In genomic region chr3:48155122-48155521, GRCh38 we compare ENCODE assay signal across 15 cellular contexts. TPM values are rescaled to one million over a fixed set of nuclear protein-coding genes. Genes with fewer than 3 reads are reported as not detected.
DNase-seq lines count a peak whose midpoint lies in the region; ATAC-seq and TF ChIP-seq lines count a peak whose summit lies in the region.
"Had no signal": no experiment of that assay in that cellular context is flagged by ENCODE, and none has a peak within 500 bp of the region (broad histone marks: within the 10 kb centered on the region; RNA-seq: fewer than 3 reads in every experiment).

No MANE protein-coding gene starts in this region.

- H3K4me1 Mint-ChIP-seq in stimulated activated naive CD8-positive, alpha-beta T cell treated with anti-CD3 and anti-CD28 coated beads, Interleukin-15, amount 100 ng/mL, for 72 hours: no peaks in the 10 kb centered on the region
- H3K4me1 Mint-ChIP-seq: naive B cell had no signal

- no peak overlapping the region for H3K4me3 ChIP-seq in fibroblast of villous mesenchyme (ENCODE audit: low read depth, low read length)
- H3K4me3 ChIP-seq: BLaER1 treated with 17β-estradiol and CSF1 and Interleukin-3, amounts not matched to agents 10 nM and 100 nM had no signal

- no peak for TF ChIP-seq CTCF in fibroblast of villous mesenchyme (IDR thresholded peaks at IDR 0.05; ENCODE audit: insufficient read depth, low read depth, low read length)

- no peak overlapping the region for H3K27ac Mint-ChIP-seq in stimulated activated naive CD8-positive, alpha-beta T cell treated with anti-CD3 and anti-CD28 coated beads, Interleukin-15, amount 100 ng/mL, for 72 hours
- H3K27ac Mint-ChIP-seq: activated CD8-positive, alpha-beta T cell treated with anti-CD3 and anti-CD28 coated beads for 36 hours; activated naive CD4-positive, alpha-beta T cell treated with anti-CD3 and anti-CD28 coated beads, Interleukin-2, amount 50 U/mL, for 72 hours; effector memory CD8-positive, alpha-beta T cell; naive B cell had no signal

- H3K27ac ChIP-seq in caudate nucleus (ENCODE audit: low read depth, low read length): no peak overlapping the region
- H3K27ac ChIP-seq: BLaER1 treated with 17β-estradiol and CSF1 and Interleukin-3, amounts not matched to agents 10 nM and 100 nM had no signal

- peak; percentile 57 for ATAC-seq in stimulated activated naive CD8-positive, alpha-beta T cell treated with anti-CD3 and anti-CD28 coated beads, Interleukin-15, Interleukin-2, amounts not matched to agents 100 U/mL and 50 U/mL, for 24 hours
- no peak for ATAC-seq in stimulated activated naive CD8-positive, alpha-beta T cell treated with anti-CD3 and anti-CD28 coated beads, Interleukin-15, amount 100 ng/mL, for 72 hours
- peak; percentile 38 for ATAC-seq in SK-N-SH treated with all-trans-retinoic acid at 6 μM for 48 hours
- ATAC-seq: activated CD8-positive, alpha-beta T cell treated with anti-CD3 and anti-CD28 coated beads for 36 hours; effector memory CD8-positive, alpha-beta T cell had no signal

- no peaks in the 10 kb centered on the region for H3K27me3 Mint-ChIP-seq in stimulated activated naive CD8-positive, alpha-beta T cell treated with anti-CD3 and anti-CD28 coated beads, Interleukin-15, amount 100 ng/mL, for 72 hours
- H3K27me3 Mint-ChIP-seq: activated CD8-positive, alpha-beta T cell treated with anti-CD3 and anti-CD28 coated beads for 36 hours; effector memory CD8-positive, alpha-beta T cell; naive B cell had no signal

- no peak for DNase-seq in stimulated activated naive CD8-positive, alpha-beta T cell treated with anti-CD3 and anti-CD28 coated beads, Interleukin-15, Interleukin-2, amounts not matched to agents 100 U/mL and 50 U/mL, for 24 hours
- DNase-seq in stimulated activated naive CD8-positive, alpha-beta T cell treated with anti-CD3 and anti-CD28 coated beads, Interleukin-15, amount 100 ng/mL, for 72 hours: no peak
- DNase-seq in fibroblast of villous mesenchyme (ENCODE audit: low read depth) (peak; percentile 29), caudate nucleus (lab: John Stamatoyannopoulos, UW) (no peak), medulla oblongata (ENCODE audit: extremely low spot score) (no peak), Kasumi-1 (lab: John Stamatoyannopoulos, UW) (no peak)
- DNase-seq in NK-92 treated with Interleukin-12 subunit alpha and Interleukin-12 subunit beta, amount 100 ng/mL, for 24 hours (lab: John Stamatoyannopoulos, UW): no peak
- DNase-seq: activated CD8-positive, alpha-beta T cell treated with anti-CD3 and anti-CD28 coated beads for 36 hours; effector memory CD8-positive, alpha-beta T cell; naive B cell; stimulated activated CD4-positive, alpha-beta T cell treated with anti-CD3 and anti-CD28 coated beads, Interleukin-15, amount 100 ng/mL, for 24 hours; T-helper 1 cell had no signal

- no peaks in the 10 kb centered on the region for H3K9me3 Mint-ChIP-seq in stimulated activated naive CD8-positive, alpha-beta T cell treated with anti-CD3 and anti-CD28 coated beads, Interleukin-15, amount 100 ng/mL, for 72 hours
- H3K9me3 Mint-ChIP-seq: activated CD8-positive, alpha-beta T cell treated with anti-CD3 and anti-CD28 coated beads for 36 hours; activated naive CD4-positive, alpha-beta T cell treated with anti-CD3 and anti-CD28 coated beads, Interleukin-2, amount 50 U/mL, for 72 hours; effector memory CD8-positive, alpha-beta T cell; naive B cell had no signal

- H3K4me3 Mint-ChIP-seq in stimulated activated naive CD8-positive, alpha-beta T cell treated with anti-CD3 and anti-CD28 coated beads, Interleukin-15, amount 100 ng/mL, for 72 hours: no peak overlapping the region
- H3K4me3 Mint-ChIP-seq: activated CD8-positive, alpha-beta T cell treated with anti-CD3 and anti-CD28 coated beads for 36 hours; effector memory CD8-positive, alpha-beta T cell; naive B cell had no signal

TF ChIP-seq in SK-N-SH treated with all-trans-retinoic acid at 6 μM for 48 hours, 23 proteins besides CTCF, POLR2A, EP300 and RAD21:
- TF ChIP-seq GLIS3 (CRISPR knock-in tag; IDR thresholded peaks at IDR 0.05): no peak
- TF ChIP-seq POU6F1 (CRISPR knock-in tag; IDR thresholded peaks at IDR 0.05; ENCODE audit: borderline replicate concordance, low read depth): no peak
- TF ChIP-seq, protein P1, sequence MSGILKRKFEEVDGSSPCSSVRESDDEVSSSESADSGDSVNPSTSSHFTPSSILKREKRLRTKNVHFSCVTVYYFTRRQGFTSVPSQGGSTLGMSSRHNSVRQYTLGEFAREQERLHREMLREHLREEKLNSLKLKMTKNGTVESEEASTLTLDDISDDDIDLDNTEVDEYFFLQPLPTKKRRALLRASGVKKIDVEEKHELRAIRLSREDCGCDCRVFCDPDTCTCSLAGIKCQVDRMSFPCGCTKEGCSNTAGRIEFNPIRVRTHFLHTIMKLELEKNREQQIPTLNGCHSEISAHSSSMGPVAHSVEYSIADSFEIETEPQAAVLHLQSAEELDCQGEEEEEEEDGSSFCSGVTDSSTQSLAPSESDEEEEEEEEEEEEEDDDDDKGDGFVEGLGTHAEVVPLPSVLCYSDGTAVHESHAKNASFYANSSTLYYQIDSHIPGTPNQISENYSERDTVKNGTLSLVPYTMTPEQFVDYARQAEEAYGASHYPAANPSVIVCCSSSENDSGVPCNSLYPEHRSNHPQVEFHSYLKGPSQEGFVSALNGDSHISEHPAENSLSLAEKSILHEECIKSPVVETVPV (CRISPR knock-in tag; IDR thresholded peaks at IDR 0.05): no peak
- no peak for TF ChIP-seq BACH2 (CRISPR knock-in tag; IDR thresholded peaks at IDR 0.05; ENCODE audit: borderline replicate concordance)
- no peak for TF ChIP-seq TCF4 (CRISPR knock-in tag; IDR thresholded peaks at IDR 0.05; ENCODE audit: borderline replicate concordance)
- TF ChIP-seq TOX (CRISPR knock-in tag; IDR thresholded peaks at IDR 0.05; ENCODE audit: borderline replicate concordance): no peak
- no peak for TF ChIP-seq CSDC2 (CRISPR knock-in tag; IDR thresholded peaks at IDR 0.05)
- no peak for TF ChIP-seq ZNF565 (CRISPR knock-in tag; conservative IDR thresholded peaks at IDR 0.05; ENCODE audit: low read depth)
- no peak for TF ChIP-seq ZNF70 (CRISPR knock-in tag; IDR thresholded peaks at IDR 0.05)
- no peak for TF ChIP-seq ISL1 (CRISPR knock-in tag; IDR thresholded peaks at IDR 0.05)
- no peak for TF ChIP-seq ZC3H10 (CRISPR knock-in tag; IDR thresholded peaks at IDR 0.05)
- no peak for TF ChIP-seq ZFP30 (CRISPR knock-in tag; IDR thresholded peaks at IDR 0.05)

RNA-seq across cellular contexts. Expression of gene CDC25A, which starts 33.1 kb away (rescaled TPM):
- 8.7 and 9.9 TPM in 2 replicates for total RNA-seq in fibroblast of villous mesenchyme
